9 cellular contexts compared by ENCODE assay signal in the genomic region with DNA sequence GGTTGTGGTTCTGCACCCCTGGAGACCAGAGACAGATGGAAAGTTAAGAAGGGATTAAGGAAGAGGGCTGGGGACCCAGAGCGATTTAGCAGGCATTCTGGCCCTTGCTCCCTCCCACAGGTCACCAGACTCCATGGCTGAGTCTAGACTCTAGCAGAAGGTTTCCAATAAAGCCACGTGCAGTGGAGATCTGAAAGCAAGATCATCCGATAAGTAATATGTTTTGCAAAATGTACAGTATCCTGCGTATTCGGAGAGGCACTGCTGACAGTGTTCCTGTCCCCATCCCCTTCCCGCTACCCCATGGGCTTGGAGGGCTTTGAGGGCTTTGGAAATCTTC. TPM values are rescaled to one million over a fixed set of nuclear protein-coding genes. Genes with fewer than 3 reads are reported as not detected.
DNase-seq lines count a peak whose midpoint lies in the region; ATAC-seq and TF ChIP-seq lines count a peak whose summit lies in the region.
"Had no signal": no experiment of that assay in that cellular context is flagged by ENCODE, and none has a peak within 500 bp of the region (broad histone marks: within the 10 kb centered on the region; RNA-seq: fewer than 3 reads in every experiment).

No MANE protein-coding gene starts in this region.

- H3K9me3 ChIP-seq in SU-DHL-6 (ENCODE audit: insufficient read depth, low read length): no peaks in the 10 kb centered on the region
- H3K9me3 ChIP-seq in heart left ventricle: no peaks in the 10 kb centered on the region
- H3K9me3 ChIP-seq in skeletal muscle satellite cell (replicated peaks; ENCODE audit: low read length): no peaks in the 10 kb centered on the region

- no peak for TF ChIP-seq POLR2A in heart left ventricle (IDR thresholded peaks at IDR 0.05)

- TF ChIP-seq CTCF in HFF-Myc (IDR thresholded peaks at IDR 0.05; ENCODE audit: low read depth, low read length, missing control alignments) (no peak), SU-DHL-6 (IDR thresholded peaks at IDR 0.05; ENCODE audit: insufficient read depth, low read length, poor library complexity, severe bottlenecking) (no peak), heart left ventricle (IDR thresholded peaks at IDR 0.05) (no peak)

- ATAC-seq in heart left ventricle (peak in 3 of 4 donors; percentile 21 to 41 (median 40)), GM21423 (IDR thresholded peaks at IDR 0.05; ENCODE audit: unreplicated experiment) (no peak)

- H3K9ac ChIP-seq in SU-DHL-6 (ENCODE audit: low read length) (0 out of 2 replicates have a peak overlapping the region, but pooled peaks have one; percentile 46), skeletal muscle satellite cell (ENCODE audit: low read depth, low read length) (no peak overlapping the region)

- H3K27ac ChIP-seq in SU-DHL-6 (ENCODE audit: low read depth, low read length) (no peak overlapping the region), heart left ventricle (peak overlapping the region in 10 of 12 donors; percentile 71 to 92 (median 79))

- no peaks in the 10 kb centered on the region for H4K20me1 ChIP-seq in SU-DHL-6 (ENCODE audit: low read depth, low read length)

- H3K27me3 ChIP-seq in SU-DHL-6 (ENCODE audit: low read length) (no peaks in the 10 kb centered on the region), heart left ventricle (peaks cover 0 to 4% (median 0%) of the 10 kb centered on the region in 9 donors), skeletal muscle satellite cell (ENCODE audit: control insufficient read depth, insufficient read depth, low read length) (peaks cover 16% of the 10 kb centered on the region)

- WGBS in heart left ventricle, 4 donors: 9 to 22% (median 15%) methylated on average over 6 of the region's 6 CpGs

- H3K79me2 ChIP-seq in SU-DHL-6 (ENCODE audit: insufficient read depth, low read length): no peaks in the 10 kb centered on the region

- H3K36me3 ChIP-seq in SU-DHL-6 (ENCODE audit: low read length) (no peaks in the 10 kb centered on the region), heart left ventricle (no peaks in the 10 kb centered on the region), skeletal muscle satellite cell (ENCODE audit: insufficient read depth, low read length) (no peaks in the 10 kb centered on the region)

- intact Hi-C loops in heart left ventricle (cut with DNase I): loop anchor here in 7 of 10 donors (5.0 to 10.0 kb wide), 7 partner anchors 51 to 127 kb away; no protein-coding TSS in a partner anchor

- H3K4me2 ChIP-seq in SU-DHL-6 (ENCODE audit: low read depth, low read length, poor library complexity, severe bottlenecking) (peak overlapping the region; percentile 43), skeletal muscle satellite cell (ENCODE audit: low read length) (peak overlapping the region; percentile 91)

- H3K4me3 ChIP-seq in HFF-Myc (replicated peaks; ENCODE audit: low read depth, low read length) (peak overlapping the region; percentile 47), SU-DHL-6 (ENCODE audit: insufficient read depth, low read length, poor library complexity, severe bottlenecking) (no peak overlapping the region), heart left ventricle (peak overlapping the region; percentile 62 to 94 (median 80)), skeletal muscle satellite cell (ENCODE audit: low read length) (peak overlapping the region; percentile 74)

- no peaks in the 10 kb centered on the region for H3K9me2 ChIP-seq in SU-DHL-6 (replicated peaks; ENCODE audit: insufficient read depth, low read length)

- DNase-seq in HFF-Myc (ENCODE audit: extremely low read depth, low read depth): no peak
- DNase-seq in heart left ventricle: no peak
- no peak for DNase-seq in DMS114 treated with DMSO at 0.1 percent for 48 hours (lab: John Stamatoyannopoulos, UW; ENCODE audit: unreplicated experiment)
- DNase-seq in NCI-H128 (lab: John Stamatoyannopoulos, UW; ENCODE audit: unreplicated experiment): no peak
- no peak for DNase-seq in activated CD8-positive, alpha-beta memory T cell treated with anti-CD3 and anti-CD28 coated beads, Interleukin-2, amount 50 U/mL, for 4 hours

- H3F3A ChIP-seq in SU-DHL-6 (ENCODE audit: insufficient read depth): no peaks in the 10 kb centered on the region

- no peak overlapping the region for H2AFZ ChIP-seq in SU-DHL-6 (ENCODE audit: low read depth, low read length, severe bottlenecking)

- H3K4me1 ChIP-seq in heart left ventricle (peaks cover 0 to 42% (median 15%) of the 10 kb centered on the region in 12 donors), skeletal muscle satellite cell (ENCODE audit: control insufficient read depth, insufficient read depth, low read length) (no peaks in the 10 kb centered on the region)

RNA-seq across cellular contexts. Expression of a gene that starts 0.5 kb away (rescaled TPM):
- 10 to 100 TPM in 7 of 9 donors, 1 to 10 TPM in 2; 6.3 to 16.5 (median 13.8) TPM for total RNA-seq in heart left ventricle
- 1 to 10 TPM; 2.4 to 4.4 TPM for polyA plus RNA-seq in heart left ventricle
- under 0.01 TPM in 2 replicates for total RNA-seq in skeletal muscle satellite cell (2012; rRNA removed)
- total RNA-seq: RPMI7951 had no signal
